ENCODE assay signal across 8 cellular contexts in genomic region chr19:50804420-50805272, GRCh38. TPM values are rescaled to one million over a fixed set of nuclear protein-coding genes. Genes with fewer than 3 reads are reported as not detected.
DNase-seq lines count a peak whose midpoint lies in the region; ATAC-seq and TF ChIP-seq lines count a peak whose summit lies in the region.

No MANE protein-coding gene starts in this region.

- in situ Hi-C loops in HAP-1 (cut with MboI; ENCODE audit: low sequenced_read_pairs) = no loop called here

- H3K9me3 ChIP-seq in ES-I3 (ENCODE audit: control insufficient read depth, insufficient read depth, low read length) = no peaks in the 10 kb centered on the region
- no peaks in the 10 kb centered on the region for H3K9me3 ChIP-seq in HAP-1
- no peaks in the 10 kb centered on the region for H3K9me3 ChIP-seq in MG63

- H3K27ac Mint-ChIP-seq in nephron = peak overlapping the region; percentile 100

- no peaks in the 10 kb centered on the region for H3K9me3 Mint-ChIP-seq in nephron

- ATAC-seq in stimulated activated naive CD8-positive, alpha-beta T cell treated with anti-CD3 and anti-CD28 coated beads, Interleukin-15, Interleukin-2, amounts not matched to agents 100 U/mL and 50 U/mL, for 24 hours = peak; percentile 97

- H3K9ac ChIP-seq in ES-I3 (ENCODE audit: low read depth, low read length) = peak overlapping the region; percentile 99

- H3K36me3 ChIP-seq in ES-I3 (ENCODE audit: insufficient read depth, low read length) = peaks cover 25% of the 10 kb centered on the region
- peaks cover 46% of the 10 kb centered on the region for H3K36me3 ChIP-seq in HAP-1 (replicated peaks)
- H3K36me3 ChIP-seq in MG63 = peaks cover 41% of the 10 kb centered on the region

- peak overlapping the region; percentile 97 to 100 (median 99) for H3K4me3 Mint-ChIP-seq in nephron

- peaks cover 5% of the 10 kb centered on the region for H3K4me1 ChIP-seq in ES-I3 (ENCODE audit: insufficient read depth, low read length)
- H3K4me1 ChIP-seq in HAP-1 = peaks cover 25% of the 10 kb centered on the region

- peak; percentile 96 to 99 for DNase-seq in HAP-1 (ENCODE audit: low spot score in 2 of 2)
- DNase-seq in MG63 = peak; percentile 100
- DNase-seq in SHP77 (lab: John Stamatoyannopoulos, UW) = peak; percentile 96 to 98
- DNase-seq in activated gamma-delta T cell (lab: John Stamatoyannopoulos, UW) = peak; percentile 83
- peak; percentile 99 for DNase-seq in fibroblast of the aortic adventitia (ENCODE audit: low read depth)
- peak; percentile 98 for DNase-seq in stimulated activated naive CD8-positive, alpha-beta T cell treated with anti-CD3 and anti-CD28 coated beads, Interleukin-15, Interleukin-2, amounts not matched to agents 100 U/mL and 50 U/mL, for 24 hours

- peak overlapping the region; percentile 100 for H3K4me3 ChIP-seq in HAP-1
- peak overlapping the region; percentile 96 for H3K4me3 ChIP-seq in MG63
- peak overlapping the region; percentile 98 for H3K4me3 ChIP-seq in fibroblast of the aortic adventitia (ENCODE audit: low read depth, low read length)

- peaks cover 16% of the 10 kb centered on the region for H3K36me3 Mint-ChIP-seq in nephron (ENCODE audit: low read depth)

- peaks cover 30% of the 10 kb centered on the region for H3K4me1 Mint-ChIP-seq in nephron

- no peak for TF ChIP-seq CTCF in fibroblast of the aortic adventitia (IDR thresholded peaks at IDR 0.05; ENCODE audit: insufficient read depth, low read length)
- no peak for TF ChIP-seq CTCF in nephron (IDR thresholded peaks at IDR 0.05; ENCODE audit: unreplicated experiment in 3 of 3)

- peaks cover under 1% of the 10 kb centered on the region for H3K27me3 Mint-ChIP-seq in nephron (ENCODE audit: low read depth)

- H3K27me3 ChIP-seq in HAP-1 (ENCODE audit: low read depth) (no peaks in the 10 kb centered on the region), MG63 (no peaks in the 10 kb centered on the region; the same call in none of the 2 replicates)

RNA-seq across cellular contexts. Expression of gene ACP4, which starts 14.4 kb away (rescaled TPM):
- total RNA-seq in MG63 (2014; rRNA removed; shearing (Covaris generic); ENCODE audit: low replicate concordance) = not detected in 2 replicates
- total RNA-seq in fibroblast of the aortic adventitia (ENCODE audit: low replicate concordance) = not detected in 2 replicates

RNA-seq across cellular contexts. Expression of gene KLK1, which starts 18.9 kb away (rescaled TPM):
- not detected in 2 replicates for total RNA-seq in MG63 (2014; rRNA removed; shearing (Covaris generic); ENCODE audit: low replicate concordance)
- total RNA-seq in fibroblast of the aortic adventitia (ENCODE audit: low replicate concordance) = not detected in 2 replicates

RNA-seq across cellular contexts. Expression of gene KLK15, which starts 28.7 kb away (rescaled TPM):
- not detected in 2 replicates for total RNA-seq in MG63 (2014; rRNA removed; shearing (Covaris generic); ENCODE audit: low replicate concordance)
- total RNA-seq in fibroblast of the aortic adventitia (ENCODE audit: low replicate concordance) = not detected in 2 replicates

RNA-seq across cellular contexts. Expression of gene GPR32, which starts 34.4 kb away (rescaled TPM):
- not detected in 2 replicates for total RNA-seq in MG63 (2014; rRNA removed; shearing (Covaris generic); ENCODE audit: low replicate concordance)
- not detected in 2 replicates for total RNA-seq in fibroblast of the aortic adventitia (ENCODE audit: low replicate concordance)

RNA-seq across cellular contexts. Expression of gene KLK3, which starts 50.1 kb away (rescaled TPM):
- total RNA-seq in MG63 (2014; rRNA removed; shearing (Covaris generic); ENCODE audit: low replicate concordance) = not detected in 2 replicates
- not detected in 2 replicates for total RNA-seq in fibroblast of the aortic adventitia (ENCODE audit: low replicate concordance)

Comparison
In these comparisons a context has a peak if more than half of its experiments do, and no peak if none do; other contexts are left out.
1. Peak in every context shown above with its lines: DNase-seq, ATAC-seq and H3K4me3 ChIP-seq.